Comparison of ENCODE assay signal across 15 cellular contexts in genomic region chr10:84269773-84270172, GRCh38. TPM values are rescaled to one million over a fixed set of nuclear protein-coding genes. Genes with fewer than 3 reads are reported as not detected.
DNase-seq lines count a peak whose midpoint lies in the region; ATAC-seq, FAIRE-seq and TF ChIP-seq lines count a peak whose summit lies in the region.
"Had no signal": no experiment of that assay in that cellular context is flagged by ENCODE, and none has a peak within 500 bp of the region (broad histone marks: within the 10 kb centered on the region; RNA-seq: fewer than 3 reads in every experiment).

No MANE protein-coding gene starts in this region.

- H3K4me1 ChIP-seq in esophagus muscularis mucosa, result peaks cover 0 to 1% (median under 1%) of the 10 kb centered on the region in 4 donors
- H3K4me1 ChIP-seq: colonic mucosa had no signal

- H3K36me3 ChIP-seq in esophagus muscularis mucosa, result no peaks in the 10 kb centered on the region
- H3K36me3 ChIP-seq: colonic mucosa, upper lobe of left lung had no signal

- FAIRE-seq in H54 (lab: Jason Lieb, UNC), result peak; percentile 93

- H3K27ac ChIP-seq in VCaP (peak overlapping the region; percentile 58), esophagus muscularis mucosa (replicated peaks in 1 of 4) (no peak overlapping the region)
- H3K27ac ChIP-seq: colonic mucosa, upper lobe of left lung had no signal

- TF ChIP-seq EP300 in esophagus muscularis mucosa (IDR thresholded peaks at IDR 0.05), result no peak

- no peaks in the 10 kb centered on the region for H3K27me3 Mint-ChIP-seq in endothelial cell (ENCODE audit: unreplicated experiment)

- no peak for TF ChIP-seq POLR2A in H54 (IDR thresholded peaks at IDR 0.05; ENCODE audit: low read depth, low read length)
- TF ChIP-seq POLR2A in esophagus muscularis mucosa (IDR thresholded peaks at IDR 0.05; ENCODE audit: low read depth), result no peak

- no peaks in the 10 kb centered on the region for H3K9me3 ChIP-seq in esophagus muscularis mucosa
- H3K9me3 ChIP-seq: colonic mucosa, upper lobe of left lung had no signal

- no peaks in the 10 kb centered on the region for H3K9me3 Mint-ChIP-seq in endothelial cell (ENCODE audit: unreplicated experiment)
- H3K9me3 Mint-ChIP-seq: T-helper 1 cell treated with Interleukin-12 subunit alpha and Interleukin-12 subunit beta and Interleukin-4 antibody, amounts not matched to agents 30 μg/mL and 1 μg/mL, for 36 hours had no signal

- no peak overlapping the region for H3K4me3 ChIP-seq in fibroblast of the aortic adventitia (ENCODE audit: low read depth, low read length)
- H3K4me3 ChIP-seq in esophagus muscularis mucosa, result no peak overlapping the region
- H3K4me3 ChIP-seq: colonic mucosa, upper lobe of left lung had no signal

- H3K27ac Mint-ChIP-seq in endothelial cell (ENCODE audit: unreplicated experiment), result no peak overlapping the region
- H3K27ac Mint-ChIP-seq: T-helper 1 cell treated with Interleukin-12 subunit alpha and Interleukin-12 subunit beta and Interleukin-4 antibody, amounts not matched to agents 30 μg/mL and 1 μg/mL, for 36 hours had no signal

- no peaks in the 10 kb centered on the region for H3K36me3 Mint-ChIP-seq in endothelial cell (ENCODE audit: low read depth, unreplicated experiment)

- TF ChIP-seq CTCF in VCaP (conservative IDR thresholded peaks at IDR 0.05) (no peak), fibroblast of the aortic adventitia (IDR thresholded peaks at IDR 0.05; ENCODE audit: insufficient read depth, low read length) (no peak), esophagus muscularis mucosa (IDR thresholded peaks at IDR 0.05) (no peak), GM13977 (IDR thresholded peaks at IDR 0.05; ENCODE audit: extremely low read depth, insufficient read depth, missing control alignments) (no peak), endothelial cell (IDR thresholded peaks at IDR 0.05; ENCODE audit: unreplicated experiment) (no peak)

- peaks cover 0 to 39% (median 0%) of the 10 kb centered on the region in 4 donors for H3K27me3 ChIP-seq in esophagus muscularis mucosa
- H3K27me3 ChIP-seq: colonic mucosa, upper lobe of left lung had no signal

- intact Hi-C loops in esophagus muscularis mucosa (cut with DNase I), result loop anchor here (5.0 kb wide), 1 partner anchor 83 kb away; no protein-coding TSS in a partner anchor
- intact Hi-C loops in left ventricle myocardium superior (cut with micrococcal nuclease), result loop anchor here (5.0 to 10.0 kb wide), 2 partner anchors 85 to 268 kb away; no protein-coding TSS in a partner anchor

- WGBS in esophagus muscularis mucosa, result 66% methylated on average over 2 of the region's 2 CpGs

- H3K4me1 Mint-ChIP-seq in endothelial cell (ENCODE audit: unreplicated experiment), result peaks cover 14% of the 10 kb centered on the region

- ATAC-seq in left ventricle myocardium superior, result no peak

- in situ Hi-C loops in GM13977 (cut with MboI; ENCODE audit: low pct_unique_long_range_greater_than_20kb, low sequenced_read_pairs, unreplicated experiment), result loop anchor here (10.0 kb wide), 1 partner anchor 275 kb away; no protein-coding TSS in a partner anchor

- no peak overlapping the region for H3K4me3 Mint-ChIP-seq in endothelial cell (ENCODE audit: unreplicated experiment)
- H3K4me3 Mint-ChIP-seq: T-helper 1 cell treated with Interleukin-12 subunit alpha and Interleukin-12 subunit beta and Interleukin-4 antibody, amounts not matched to agents 30 μg/mL and 1 μg/mL, for 36 hours had no signal

- peak; percentile 87 for DNase-seq in A172 (ENCODE audit: low spot score)
- DNase-seq in H54 (ENCODE audit: insufficient read length, low spot score), result peak; percentile 47
- peak; percentile 64 for DNase-seq in fibroblast of the aortic adventitia (ENCODE audit: low read depth)
- DNase-seq in esophagus muscularis mucosa (ENCODE audit: extremely low spot score), result no peak
- DNase-seq in GM13977 (ENCODE audit: low spot score), result no peak
- DNase-seq in left ventricle myocardium superior, result no peak
- no peak for DNase-seq in endothelial cell (ENCODE audit: low spot score)
- DNase-seq: activated CD4-positive, alpha-beta T cell treated with anti-CD3 and anti-CD28 coated beads, Interleukin-2, amount 50 U/mL, for 48 hours; activated naive CD4-positive, alpha-beta T cell treated with Interleukin-2 at 50 U/mL for 16 hours; AML-193; colonic mucosa; NCI-H2081 treated with DMSO at 0.1 percent for 48 hours; upper lobe of left lung had no signal

RNA-seq across cellular contexts. Expression of gene RGR, which starts 24.9 kb away (rescaled TPM):
- total RNA-seq in A172 (2014; rRNA removed; shearing (Covaris generic)), result not detected in 2 replicates
- total RNA-seq in fibroblast of the aortic adventitia (ENCODE audit: low replicate concordance) (not detected in 2 replicates), esophagus muscularis mucosa (1 to 10 TPM in 2 of 4 donors, under 1 TPM in 1, not detected in 1; 0.33 to 2.5 (median 1.4) TPM), left ventricle myocardium superior (0.79 TPM), endothelial cell (ENCODE audit: unreplicated experiment) (not detected)
- total RNA-seq: colonic mucosa had no signal

RNA-seq across cellular contexts. Expression of gene LRIT1, which starts 28.4 kb away (rescaled TPM):
- not detected in 2 replicates for total RNA-seq in A172 (2014; rRNA removed; shearing (Covaris generic))
- total RNA-seq in fibroblast of the aortic adventitia (ENCODE audit: low replicate concordance), result not detected in 2 replicates
- total RNA-seq in esophagus muscularis mucosa, result not detected
- total RNA-seq in left ventricle myocardium superior, result not detected
- not detected for total RNA-seq in endothelial cell (ENCODE audit: unreplicated experiment)
- total RNA-seq: colonic mucosa, upper lobe of left lung had no signal

RNA-seq across cellular contexts. Expression of gene LRIT2, which starts 44.4 kb away (rescaled TPM):
- total RNA-seq in A172 (2014; rRNA removed; shearing (Covaris generic)), result not detected in 2 replicates
- not detected in 2 replicates for total RNA-seq in fibroblast of the aortic adventitia (ENCODE audit: low replicate concordance)
- under 1 TPM in 1 of 4 donors, not detected in 3; 0.19 TPM for total RNA-seq in esophagus muscularis mucosa
- not detected for total RNA-seq in left ventricle myocardium superior
- not detected for total RNA-seq in endothelial cell (ENCODE audit: unreplicated experiment)
- total RNA-seq: colonic mucosa, upper lobe of left lung had no signal

RNA-seq across cellular contexts. Expression of gene CCSER2, which starts 58.6 kb away (rescaled TPM):
- total RNA-seq in A172 (2014; rRNA removed; shearing (Covaris generic)), result 39.9 and 40.7 TPM in 2 replicates
- total RNA-seq in fibroblast of the aortic adventitia (ENCODE audit: low replicate concordance), result 40.8 and 49.6 TPM in 2 replicates
- total RNA-seq in esophagus muscularis mucosa, result 10 to 100 TPM; 60.5 to 80.6 (median 63.1) TPM
- total RNA-seq in left ventricle myocardium superior, result 163 TPM
- 80.2 TPM for total RNA-seq in endothelial cell (ENCODE audit: unreplicated experiment)

Comparison
In these comparisons a context has a peak if more than half of its experiments do, and no peak if none do; other contexts are left out.
1. DNase-seq: peak in A172 (single experiment), H54 (single experiment) and fibroblast of the aortic adventitia (single experiment); none in esophagus muscularis mucosa (single experiment), GM13977 (single experiment), left ventricle myocardium superior (single experiment) and endothelial cell (single experiment).